26 cellular contexts compared by ENCODE assay signal in genomic region chr7:155401884-155402283, GRCh38. TPM values are rescaled to one million over a fixed set of nuclear protein-coding genes. Genes with fewer than 3 reads are reported as not detected.
A peak's percentile ranks its signal among the peaks of the same experiment; 100 is the strongest.
DNase-seq lines count a peak whose midpoint lies in the region; ATAC-seq, FAIRE-seq and TF ChIP-seq lines count a peak whose summit lies in the region.
"Had no signal": no experiment of that assay in that cellular context is flagged by ENCODE, and none has a peak within 500 bp of the region (broad histone marks: within the 10 kb centered on the region; RNA-seq: fewer than 3 reads in every experiment).

No MANE protein-coding gene starts in this region.

- no peak for TF ChIP-seq RAD21 in K562 (CRISPR knock-in tag; conservative IDR thresholded peaks at IDR 0.05 in 1 of 2, IDR thresholded peaks at IDR 0.05 in 1 of 2)

- peaks cover 6% of the 10 kb centered on the region for H4K20me1 ChIP-seq in K562 (replicated peaks; ENCODE audit: control insufficient read depth, insufficient read depth, low read length)

- in situ Hi-C loops in K562 (cut with MboI): no loop called here

- H3K79me2 ChIP-seq in K562 (ENCODE audit: control insufficient read depth, insufficient read depth, low read length): no peaks in the 10 kb centered on the region

- peaks cover 41 to 80% of the 10 kb centered on the region in 2 experiments for H3K27me3 ChIP-seq in K562 (ENCODE audit: control insufficient read depth in 2 of 2, insufficient read depth in 2 of 2, low read length in 2 of 2)
- peaks cover 8% of the 10 kb centered on the region for H3K27me3 ChIP-seq in layer of hippocampus (ENCODE audit: control insufficient read depth, insufficient read depth, low read length)
- peaks cover 41% of the 10 kb centered on the region for H3K27me3 ChIP-seq in upper lobe of right lung

- H3K9me3 ChIP-seq in HEK293 (ENCODE audit: control insufficient read depth, insufficient read depth, low read depth, low read length) (no peaks in the 10 kb centered on the region), K562 (replicated peaks; ENCODE audit: control insufficient read depth, insufficient read depth, low read depth, low read length) (no peaks in the 10 kb centered on the region), upper lobe of right lung (no peaks in the 10 kb centered on the region)
- H3K9me3 ChIP-seq: BE2C, HAP-1 had no signal

- ATAC-seq in K562 (no peak), HG02571 (IDR thresholded peaks at IDR 0.05; ENCODE audit: unreplicated experiment) (no peak), upper lobe of right lung (no peak)
- ATAC-seq: A549, GM12878 had no signal

- no peak for TF ChIP-seq POLR2A in K562 (conservative IDR thresholded peaks at IDR 0.05)

- H3K36me3 ChIP-seq in HEK293 (ENCODE audit: control insufficient read depth in 2 of 2, insufficient read depth in 1 of 2, low read length in 2 of 2) (no peaks in the 10 kb centered on the region), K562 (ENCODE audit: control insufficient read depth, insufficient read depth, low read length) (no peaks in the 10 kb centered on the region), upper lobe of right lung (no peaks in the 10 kb centered on the region)
- H3K36me3 ChIP-seq: BE2C; BLaER1 treated with 17β-estradiol and CSF1 and Interleukin-3, amounts not matched to agents 10 nM and 100 nM; HAP-1 had no signal

- H3K27ac ChIP-seq in HEK293 (ENCODE audit: extremely low read depth, low read depth, low read length) (no peak overlapping the region), K562 (ENCODE audit: extremely low read depth, low read depth, low read length) (no peak overlapping the region), layer of hippocampus (ENCODE audit: low read depth, low read length) (peak overlapping the region; percentile 21), substantia nigra (ENCODE audit: low read depth, low read length, poor library complexity, severe bottlenecking) (peak overlapping the region; percentile 86), upper lobe of right lung (no peak overlapping the region)
- H3K27ac ChIP-seq: A549; BLaER1 treated with 17β-estradiol and CSF1 and Interleukin-3, amounts not matched to agents 10 nM and 100 nM had no signal

- H2AFZ ChIP-seq in K562 (ENCODE audit: low read depth, low read length): no peak overlapping the region

- no TSS peak for BruUV-seq in K562 (replicated peaks; lab: Mats Ljungman, UMichigan)

- DNase-seq in K562 (ENCODE audit: extremely low read depth in 1 of 4, low spot score in 3 of 4) (no peak), substantia nigra (lab: John Stamatoyannopoulos, UW) (no peak), upper lobe of right lung (no peak)
- DNase-seq in activated CD4-positive, alpha-beta T cell treated with anti-CD3 and anti-CD28 coated beads for 1 hour: no peak
- DNase-seq: 8988T; ACHN; AML-193; BE2C; CD4-positive, alpha-beta T cell; CD8-positive, alpha-beta memory T cell; DMS 273 treated with DMSO at 0.1 percent for 48 hours; DMS79; EL; GDM1; GOT3 had no signal

- no peak overlapping the region for H3K9ac ChIP-seq in K562 (ENCODE audit: insufficient read depth in 1 of 2, low read depth in 2 of 2, low read length in 2 of 2)
- H3K9ac ChIP-seq: BLaER1 treated with 17β-estradiol and CSF1 and Interleukin-3, amounts not matched to agents 10 nM and 100 nM had no signal

- POLR2A ChIA-PET in HEK293 (lab: Yijun Ruan, JAX) (no interaction called here), K562 (lab: Yijun Ruan, JAX) (interaction anchor here (0.6 kb wide), 1 partner anchor 86 kb away, joined by 3 read pairs; no protein-coding TSS in a partner anchor)

- H3K9me1 ChIP-seq in K562 (ENCODE audit: control insufficient read depth, insufficient read depth, low read length): no peaks in the 10 kb centered on the region

- CTCF ChIA-PET in HEK293 (lab: Yijun Ruan, JAX) (interaction anchor here (0.9 to 1.3 kb wide), 3 partner anchors 11 to 57 kb away, joined by 3 to 5 read pairs (median 3); no protein-coding TSS in a partner anchor), K562 (lab: Yijun Ruan, JAX; ENCODE audit: low intra/inter-chr PET ratio) (no interaction called here)

- no peaks in the 10 kb centered on the region for H3K4me1 ChIP-seq in HEK293 (ENCODE audit: control insufficient read depth, insufficient read depth, low read length)
- peaks cover 0 to 17% of the 10 kb centered on the region in 2 experiments; a peak in 1 of 5 replicates for H3K4me1 ChIP-seq in K562 (replicated peaks in 1 of 2; ENCODE audit: control insufficient read depth in 2 of 2, insufficient read depth in 2 of 2, low read length in 2 of 2)
- H3K4me1 ChIP-seq in upper lobe of right lung: no peaks in the 10 kb centered on the region
- H3K4me1 ChIP-seq: A549, BE2C, HAP-1 had no signal

- TF ChIP-seq EP300 in K562 (IDR thresholded peaks at IDR 0.05; ENCODE audit: low read length): no peak

- H3K4me3 ChIP-seq in HEK293 (ENCODE audit: low read depth, low read length): no peak overlapping the region
- no peak overlapping the region for H3K4me3 ChIP-seq in K562
- no peak overlapping the region for H3K4me3 ChIP-seq in upper lobe of right lung
- H3K4me3 ChIP-seq: A549; BLaER1 treated with 17β-estradiol and CSF1 and Interleukin-3, amounts not matched to agents 10 nM and 100 nM; GM12878; HAP-1 had no signal

- intact Hi-C loops in K562 (cut with micrococcal nuclease): no loop called here
- intact Hi-C loops in upper lobe of right lung (cut with DNase I): no loop called here

- no peak for TF ChIP-seq CTCF in HEK293 (tag by site-specific recombination; IDR thresholded peaks at IDR 0.05)
- TF ChIP-seq CTCF in K562 (IDR thresholded peaks at IDR 0.05 in 2 of 3, conservative IDR thresholded peaks at IDR 0.05 in 1 of 3; ENCODE audit: insufficient read depth in 2 of 3, low read depth in 1 of 3, low read length in 3 of 3): no peak
- TF ChIP-seq CTCF in upper lobe of right lung (IDR thresholded peaks at IDR 0.05): no peak

- no peak overlapping the region for H3K4me2 ChIP-seq in K562 (ENCODE audit: insufficient read depth, low read length)
- H3K4me2 ChIP-seq: A549; BLaER1 treated with 17β-estradiol and CSF1 and Interleukin-3, amounts not matched to agents 10 nM and 100 nM had no signal

- WGBS in K562 (ENCODE audit: insufficient coverage, low coverage, missing lambda C conversion rate): 1% methylated on average over 6 of the region's 6 CpGs

- FAIRE-seq in K562 (lab: Jason Lieb, UNC): no peak
- FAIRE-seq: A549, D721Med, GM12878, GM18507, H54 had no signal

TF ChIP-seq in HEK293, 187 proteins besides CTCF, POLR2A, EP300 and RAD21 (continues in another document):
- TF ChIP-seq GLI4 (tag by site-specific recombination; IDR thresholded peaks at IDR 0.05) (no peak), PRDM1 (tag by site-specific recombination; IDR thresholded peaks at IDR 0.05) (no peak), ATF2 (tag by site-specific recombination; IDR thresholded peaks at IDR 0.05; ENCODE audit: low read depth) (no peak), KLF9 (tag by site-specific recombination; IDR thresholded peaks at IDR 0.05; ENCODE audit: low read depth) (no peak)

TF ChIP-seq in K562, 482 proteins besides CTCF, POLR2A, EP300 and RAD21:
- TF ChIP-seq ZNF551 (CRISPR knock-in tag; IDR thresholded peaks at IDR 0.05) (no peak), BCOR (IDR thresholded peaks at IDR 0.05) (0 out of 2 replicates have a peak, but pooled peaks have one; percentile 37)
TF ChIP-seq in K562: peak in this region for 1.

RNA-seq across cellular contexts. Expression of gene EN2, which starts 56.0 kb away (rescaled TPM):
- not detected in 2 replicates for total RNA-seq in K562 (2011; cell fraction: chromatin; rRNA removed; ENCODE audit: low replicate concordance)
- not detected in 2 replicates for total RNA-seq in K562 (2011; cell fraction: nucleolus; rRNA removed)
- not detected in 2 replicates for total RNA-seq in K562 (2011; cell fraction: nucleoplasm; rRNA removed)
- 0.08 TPM in 1 of 2 replicates, not detected in the other for total RNA-seq in K562 (2014; rRNA removed)
- total RNA-seq in K562 (2014; rRNA removed; fragmentation: Illumina TruSeq; extraction: Trizol): not detected in 2 replicates
- not detected in 2 replicates for total RNA-seq in K562 (2015; rRNA removed; fragmentation: Illumina TruSeq; extraction: Trizol)
- 0.04 TPM in 1 of 2 replicates, not detected in the other for total RNA-seq in K562 (2021)
- not detected in 2 replicates for polyA plus RNA-seq in K562 (2011; rRNA removed)
- not detected in 2 replicates for polyA plus RNA-seq in K562 (2011; cell fraction: cytosol; rRNA removed)
- not detected in 2 replicates for polyA plus RNA-seq in K562 (2011; cell fraction: nucleus; rRNA removed)
- 0.07 and 0.09 TPM in 2 replicates for polyA plus RNA-seq in K562 (2012)
- polyA plus RNA-seq in K562 (2014; fragmentation: Illumina TruSeq; extraction: Trizol): 0.04 TPM in 1 of 2 replicates, not detected in the other
- not detected for polyA plus RNA-seq in K562 (2014; fragmentation: Nextera tagmentation; extraction: Ambion mirVana)
- polyA plus RNA-seq in K562 (2014; rRNA removed): 0.04 and 0.07 TPM in 2 replicates
- polyA minus RNA-seq in K562 (2011; rRNA and poly(A)+ RNA removed): not detected in 2 replicates
- polyA minus RNA-seq in K562 (2011; cell fraction: cytosol; rRNA and poly(A)+ RNA removed): not detected in 2 replicates
- not detected in 2 replicates for polyA minus RNA-seq in K562 (2011; cell fraction: nucleus; rRNA and poly(A)+ RNA removed)
- not detected for total RNA-seq in upper lobe of right lung
- total RNA-seq: CD4-positive, alpha-beta T cell; CD8-positive, alpha-beta memory T cell; GM12878 had no signal
- polyA plus RNA-seq: CD14-positive monocyte; CD8-positive, alpha-beta memory T cell; GM12878 had no signal

Comparison
In these comparisons a context has a peak if more than half of its experiments do, and no peak if none do; other contexts are left out.
1. H3K27ac ChIP-seq: peak in layer of hippocampus (single experiment) and substantia nigra (single experiment); none in HEK293 (single experiment), K562 (single experiment) and upper lobe of right lung (single experiment).